In genomic region chr15:47742334-47742733, GRCh38 we compare ENCODE assay signal across 18 cellular contexts. TPM values are rescaled to one million over a fixed set of nuclear protein-coding genes. Genes with fewer than 3 reads are reported as not detected.
DNase-seq lines count a peak whose midpoint lies in the region; ATAC-seq, FAIRE-seq and TF ChIP-seq lines count a peak whose summit lies in the region.
"Had no signal": no experiment of that assay in that cellular context is flagged by ENCODE, and none has a peak within 500 bp of the region (broad histone marks: within the 10 kb centered on the region; RNA-seq: fewer than 3 reads in every experiment).

No MANE protein-coding gene starts in this region.

- H3K4me3 ChIP-seq in GM23338, result no peak overlapping the region
- peak overlapping the region in 1 of 4 experiments; percentile 7; a peak in 1 of 8 replicates for H3K4me3 ChIP-seq in H1 (ENCODE audit: extremely low read depth in 1 of 4, insufficient read depth in 2 of 4, low read depth in 3 of 4, low read length in 4 of 4)
- H3K4me3 ChIP-seq in mesodermal cell (ENCODE audit: extremely low read depth, insufficient read depth, low read length, poor library complexity, severe bottlenecking), result no peak overlapping the region
- H3K4me3 ChIP-seq: A549, PC-9 had no signal

- H2AFZ ChIP-seq in GM23338, result no peak overlapping the region
- no peak overlapping the region for H2AFZ ChIP-seq in H1 (ENCODE audit: low read length)
- H2AFZ ChIP-seq: PC-9 had no signal

- no peak for TF ChIP-seq EP300 in H1 (IDR thresholded peaks at IDR 0.05; ENCODE audit: borderline replicate concordance in 1 of 2, low read depth in 2 of 2, low read length in 2 of 2)

- peaks cover 50% of the 10 kb centered on the region for H3K27me3 ChIP-seq in GM23338 (ENCODE audit: insufficient read depth)
- peaks cover 0 to 8% (median 5%) of the 10 kb centered on the region in 4 experiments; a peak in 5 of 7 replicates for H3K27me3 ChIP-seq in H1 (replicated peaks in 1 of 4; ENCODE audit: control insufficient read depth in 3 of 4, extremely low read depth in 1 of 4, insufficient read depth in 3 of 4, low read length in 3 of 4)

- H2BK12ac ChIP-seq in H1 (ENCODE audit: low read depth, low read length), result no peak overlapping the region

- H3K27ac ChIP-seq in GM23338 (ENCODE audit: low read depth) (no peak overlapping the region), H1 (ENCODE audit: low read depth, low read length) (no peak overlapping the region), mesodermal cell (ENCODE audit: low read depth, low read length, severe bottlenecking) (peak overlapping the region; percentile 63)
- H3K27ac ChIP-seq: A549, KMS-11, PC-9 had no signal

- H3K4me1 ChIP-seq in GM23338 (ENCODE audit: insufficient read depth) (peaks cover 19% of the 10 kb centered on the region), H1 (replicated peaks in 1 of 4; ENCODE audit: control insufficient read depth in 3 of 4, insufficient read depth in 4 of 4, low read length in 3 of 4) (peaks cover 7 to 14% (median 10%) of the 10 kb centered on the region in 4 experiments), mesodermal cell (ENCODE audit: control insufficient read depth, insufficient read depth, low read length, poor library complexity, severe bottlenecking) (peaks cover 3% of the 10 kb centered on the region)
- H3K4me1 ChIP-seq: A549 had no signal

- FAIRE-seq in H1 (lab: Jason Lieb, UNC), result no peak
- FAIRE-seq: A549, GM19239, HepG2 had no signal

- no peak overlapping the region for H3K56ac ChIP-seq in H1 (replicated peaks; ENCODE audit: insufficient read length, low read depth, low read length)

- H3K4me2 ChIP-seq in GM23338, result peak overlapping the region; percentile 1
- H3K4me2 ChIP-seq in H1 (ENCODE audit: insufficient read depth in 1 of 2, low read depth in 2 of 2, low read length in 2 of 2), result peak overlapping the region; percentile 25 to 35
- H3K4me2 ChIP-seq: A549, KMS-11, PC-9 had no signal

- WGBS in H1 (ENCODE audit: extremely low coverage in 1 of 2, insufficient coverage in 1 of 2, insufficient read length in 1 of 2, insufficient replicate concordance in 2 of 2, low coverage in 1 of 2, low lambda C conversion rate in 2 of 2, missing lambda C conversion rate in 1 of 2), 2 experiments, result 33% methylated on average over 4 of the region's 5 CpGs; no CpG with 5 or more reads in 1 of the 2 experiments
- WGBS in mesodermal cell (ENCODE audit: insufficient coverage in 2 of 2), 2 experiments, result 60% methylated on average over 4 of the region's 5 CpGs; no CpG with 5 or more reads in 1 of the 2 experiments

- H3F3A ChIP-seq in GM23338 (replicated peaks; ENCODE audit: low read depth), result no peaks in the 10 kb centered on the region

- H3K4me3 Mint-ChIP-seq in GM23338, result no peak overlapping the region
- no peak overlapping the region for H3K4me3 Mint-ChIP-seq in immature natural killer cell

- no peak overlapping the region for H3K18ac ChIP-seq in H1 (ENCODE audit: extremely low read depth, low read length)

- no peaks in the 10 kb centered on the region for H4K20me1 ChIP-seq in GM23338 (replicated peaks; ENCODE audit: insufficient read depth)
- no peaks in the 10 kb centered on the region for H4K20me1 ChIP-seq in H1 (replicated peaks in 1 of 2; ENCODE audit: control insufficient read depth in 1 of 2, insufficient read depth in 2 of 2, low read length in 2 of 2)

- no peak overlapping the region for H2BK120ac ChIP-seq in H1 (replicated peaks; ENCODE audit: low read depth, low read length)

- peaks cover 11% of the 10 kb centered on the region for H3K27me3 Mint-ChIP-seq in GM23338 (ENCODE audit: insufficient read depth, low read depth, poor library complexity)
- H3K27me3 Mint-ChIP-seq in immature natural killer cell (ENCODE audit: low read depth in 3 of 3), result peaks cover 0 to 7% (median 2%) of the 10 kb centered on the region in 3 donors

- no peak overlapping the region for H2BK15ac ChIP-seq in H1 (ENCODE audit: low read length)

- TF ChIP-seq CTCF in GM23338 (conservative IDR thresholded peaks at IDR 0.05; ENCODE audit: low read depth in 2 of 2) (no peak), H1 (IDR thresholded peaks at IDR 0.05; ENCODE audit: control extremely low read depth in 1 of 3, insufficient read depth in 1 of 3, low read depth in 1 of 3, low read length in 3 of 3) (no peak)

- no peak overlapping the region for H3K4ac ChIP-seq in H1 (replicated peaks; ENCODE audit: insufficient read length, low read depth, low read length)

- TF ChIP-seq POLR2A in H1 (IDR thresholded peaks at IDR 0.05; ENCODE audit: control extremely low read depth in 1 of 2, low read depth in 2 of 2, low read length in 2 of 2), result no peak

- ATAC-seq in GM23338 (peak; percentile 70), left ventricle myocardium superior (peak; percentile 93), GM21786 (IDR thresholded peaks at IDR 0.05; ENCODE audit: unreplicated experiment) (no peak)
- ATAC-seq: A549, HepG2 had no signal

- no peak for TF ChIP-seq RAD21 in H1 (IDR thresholded peaks at IDR 0.05 in 1 of 2, conservative IDR thresholded peaks at IDR 0.05 in 1 of 2; ENCODE audit: low read depth in 2 of 2, low read length in 2 of 2)

- CTCF ChIA-PET in H1 (lab: Charles Lee; ENCODE audit: partially characterized antibody), result interaction anchor here (1.3 kb wide), 1 partner anchor 32 kb away, joined by 4 read pairs; no protein-coding TSS in a partner anchor

- intact Hi-C loops in left ventricle myocardium superior (cut with micrococcal nuclease), result no loop called here

- no peaks in the 10 kb centered on the region for H3K36me3 ChIP-seq in GM23338 (ENCODE audit: insufficient read depth)
- no peaks in the 10 kb centered on the region; a peak in 1 of 8 replicates for H3K36me3 ChIP-seq in H1 (ENCODE audit: control insufficient read depth in 2 of 4, insufficient read depth in 4 of 4, low read length in 3 of 4)
- no peaks in the 10 kb centered on the region for H3K36me3 ChIP-seq in mesodermal cell (ENCODE audit: control insufficient read depth, insufficient read depth, low read length)

- no peak overlapping the region for H4K5ac ChIP-seq in H1 (ENCODE audit: insufficient read length, low read depth, low read length)

- H3K23me2 ChIP-seq in H1 (ENCODE audit: low read depth, low read length), result no peaks in the 10 kb centered on the region

- no peak overlapping the region for H2BK20ac ChIP-seq in H1 (ENCODE audit: low read length)

- H2AK5ac ChIP-seq in H1 (ENCODE audit: low read depth, low read length), result no peak overlapping the region

- POLR2A ChIA-PET in H1 (lab: Charles Lee; ENCODE audit: partially characterized antibody), result no interaction called here

- 0 out of 2 replicates have a peak, but pooled peaks cover 5% of the 10 kb centered on the region for H3K9me2 ChIP-seq in GM23338 (ENCODE audit: insufficient read depth)

- no peak overlapping the region for H3K27ac Mint-ChIP-seq in GM23338
- H3K27ac Mint-ChIP-seq in immature natural killer cell, result no peak overlapping the region

- H4K91ac ChIP-seq in H1 (replicated peaks; ENCODE audit: insufficient read length, low read length), result no peak overlapping the region

- no peak overlapping the region for H4K8ac ChIP-seq in H1 (ENCODE audit: extremely low read depth, insufficient read depth, low read length)

- H3K23ac ChIP-seq in H1 (ENCODE audit: insufficient read length), result no peak overlapping the region

- H3K79me2 ChIP-seq in GM23338 (replicated peaks; ENCODE audit: insufficient read depth) (no peaks in the 10 kb centered on the region; the same call in 1 of the 2 replicates), H1 (ENCODE audit: control insufficient read depth in 1 of 2, insufficient read depth in 2 of 2, low read length in 2 of 2) (no peaks in the 10 kb centered on the region)

- H3K4me1 Mint-ChIP-seq in GM23338 (peaks cover 26% of the 10 kb centered on the region), immature natural killer cell (no peaks in the 10 kb centered on the region)

- H3K79me1 ChIP-seq in H1 (ENCODE audit: low read depth, low read length), result no peaks in the 10 kb centered on the region

- peaks cover 2% of the 10 kb centered on the region; the same call in 2 of the 3 replicates for H3K9me3 Mint-ChIP-seq in GM23338
- H3K9me3 Mint-ChIP-seq in immature natural killer cell, result peaks cover 0 to 8% (median 3%) of the 10 kb centered on the region in 6 donors

- DNase-seq in GM23338 (ENCODE audit: low spot score) (no peak), H1 (ENCODE audit: low read depth in 1 of 2, low spot score in 2 of 2) (no peak), left ventricle myocardium superior (peak; percentile 33), NCI-H526 (lab: John Stamatoyannopoulos, UW) (no peak), immature natural killer cell (no peak)
- no peak for DNase-seq in stimulated activated CD4-positive, alpha-beta T cell treated with anti-CD3 and anti-CD28 coated beads, Interleukin-15, amount 100 ng/mL, for 24 hours
- DNase-seq: C1 segment of cervical spinal cord, DMS 273 treated with DMSO at 0.1 percent for 48 hours, NCI-H1092, NCI-H146, NCI-H510A, PC-9 had no signal

- no peak overlapping the region for H3K14ac ChIP-seq in H1 (ENCODE audit: insufficient read length)

- H2BK5ac ChIP-seq in H1 (ENCODE audit: low read depth, low read length), result no peak overlapping the region

- H3K9me3 ChIP-seq in H1 (ENCODE audit: insufficient read depth in 2 of 2, low read depth in 1 of 2, low read length in 1 of 2), result no peaks in the 10 kb centered on the region
- no peaks in the 10 kb centered on the region for H3K9me3 ChIP-seq in mesodermal cell (ENCODE audit: control insufficient read depth, low read length)
- H3K9me3 ChIP-seq: A549 had no signal

- no peaks in the 10 kb centered on the region for H3K36me3 Mint-ChIP-seq in GM23338 (ENCODE audit: low read depth)
- no peaks in the 10 kb centered on the region for H3K36me3 Mint-ChIP-seq in immature natural killer cell

- H3K9ac ChIP-seq in H1 (replicated peaks in 1 of 4; ENCODE audit: extremely low read depth in 1 of 4, low read depth in 3 of 4, low read length in 3 of 4), result no peak overlapping the region
- H3K9ac ChIP-seq: KMS-11 had no signal

TF ChIP-seq in GM23338, 12 proteins besides CTCF, POLR2A, EP300 and RAD21 (continues in another document):
- TF ChIP-seq STAT1 (IDR thresholded peaks at IDR 0.05; ENCODE audit: unreplicated experiment), result no peak

TF ChIP-seq in H1, 55 proteins besides CTCF, POLR2A, EP300 and RAD21 (continues in another document):
- TF ChIP-seq TAF1 (IDR thresholded peaks at IDR 0.05; ENCODE audit: low read depth, low read length), result no peak

RNA-seq across cellular contexts. Expression of gene SEMA6D, which starts 25.0 kb away (rescaled TPM):
- 0.97 and 4.0 TPM in 2 replicates for total RNA-seq in GM23338 (2014; rRNA removed; shearing (Covaris generic))
- polyA plus RNA-seq in GM23338 (2016; fragmentation: Nextera tagmentation; extraction: Ambion mirVana) (0.37 and 0.64 TPM in 2 replicates), H1 (2011; rRNA removed) (2.5 and 3.8 TPM in 2 replicates), immature natural killer cell (not detected)
- 2.2 and 3.7 TPM in 2 replicates for total RNA-seq in H1 (2021; fragmentation: NEBNext Ultra II Directional; extraction: Animal tissue kit (Norgen Biotek cat#: 25700))
- polyA plus RNA-seq in H1 (2011; cell fraction: cytosol; rRNA removed), result 4.4 TPM
- polyA plus RNA-seq in H1 (2011; cell fraction: nucleus; rRNA removed), result 4.8 TPM
- polyA plus RNA-seq in H1 (2012, experiment 1 of 2), result 1.7 to 3.8 TPM (median 3.2 TPM) in 4 replicates
- 0.22 TPM for polyA plus RNA-seq in H1 (2012, experiment 2 of 2)
- polyA plus RNA-seq in H1 (2013, experiment 1 of 2), result 1.0 TPM
- 0.68 TPM for polyA plus RNA-seq in H1 (2013, experiment 2 of 2)
- polyA minus RNA-seq in H1 (2011; rRNA and poly(A)+ RNA removed), result 12.7 and 23.9 TPM in 2 replicates
- 6.4 TPM for polyA minus RNA-seq in H1 (2011; cell fraction: cytosol; rRNA and poly(A)+ RNA removed)
- polyA minus RNA-seq in H1 (2011; cell fraction: nucleus; rRNA and poly(A)+ RNA removed), result 13.2 TPM
- total RNA-seq in left ventricle myocardium superior, result 19.7 TPM
- polyA plus RNA-seq in mesodermal cell (2013, experiment 1 of 2), result 38.2 TPM
- polyA plus RNA-seq in mesodermal cell (2013, experiment 2 of 2), result 36.8 TPM
- total RNA-seq: HepG2, PC-9 had no signal
- polyA plus RNA-seq: A549, HepG2 had no signal
